ENCODE assay signal across 15 cellular contexts in the genomic region with DNA sequence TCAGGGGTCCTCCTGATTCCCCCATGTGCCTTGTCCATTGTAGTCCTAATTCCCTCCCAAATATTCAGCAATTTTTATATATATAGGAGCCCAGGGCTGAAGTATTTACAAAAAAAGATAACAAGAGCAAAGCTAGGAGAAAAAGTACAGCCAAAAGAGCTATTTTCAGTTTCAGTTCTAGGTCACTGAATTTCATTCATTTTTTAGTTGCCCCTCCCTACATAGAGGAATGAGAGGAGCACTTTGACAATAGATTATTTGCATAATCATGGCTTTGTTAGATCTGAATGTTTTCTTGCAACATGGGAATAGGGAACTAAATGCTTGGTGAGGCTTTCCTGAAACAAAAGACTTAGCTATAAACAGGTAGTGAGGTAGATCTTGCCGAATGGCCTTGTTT. TPM values are rescaled to one million over a fixed set of nuclear protein-coding genes. Genes with fewer than 3 reads are reported as not detected.
A peak's percentile ranks its signal among the peaks of the same experiment; 100 is the strongest.
DNase-seq lines count a peak whose midpoint lies in the region; ATAC-seq and TF ChIP-seq lines count a peak whose summit lies in the region.
"Had no signal": no experiment of that assay in that cellular context is flagged by ENCODE, and none has a peak within 500 bp of the region (broad histone marks: within the 10 kb centered on the region; RNA-seq: fewer than 3 reads in every experiment).

No MANE protein-coding gene starts in this region.

- H3K4me2 ChIP-seq in OCI-LY3 (ENCODE audit: low read length) (peak overlapping the region; percentile 81), fibroblast of lung (ENCODE audit: extremely low read depth, insufficient read depth, low read length) (no peak overlapping the region)

- intact Hi-C loops in CD14-positive monocyte (cut with micrococcal nuclease) (no loop called here), head of caudate nucleus (cut with DNase I) (no loop called here)

- peak overlapping the region in 1 of 2 donors; percentile 3 for H3K4me3 Mint-ChIP-seq in CD14-positive monocyte

- H3K79me2 ChIP-seq in OCI-LY3 (ENCODE audit: low read length) (no peaks in the 10 kb centered on the region), fibroblast of lung (ENCODE audit: control insufficient read depth, insufficient read depth, low read length) (no peaks in the 10 kb centered on the region)

- H4K20me1 ChIP-seq in OCI-LY3 (ENCODE audit: insufficient read depth, low read length) (no peaks in the 10 kb centered on the region), fibroblast of lung (ENCODE audit: control insufficient read depth, extremely low read depth, insufficient read depth, low read length) (no peaks in the 10 kb centered on the region)

- peak overlapping the region; percentile 65 for H3K4me3 ChIP-seq in OCI-LY3 (ENCODE audit: low read length)
- no peak overlapping the region for H3K4me3 ChIP-seq in fibroblast of lung (replicated peaks in 1 of 4; ENCODE audit: control extremely low read depth in 1 of 4, insufficient read depth in 1 of 4, low read depth in 3 of 4, low read length in 4 of 4)
- H3K4me3 ChIP-seq: esophagus squamous epithelium had no signal

- H3K27me3 ChIP-seq in OCI-LY3 (ENCODE audit: low read depth, low read length) (no peaks in the 10 kb centered on the region), fibroblast of lung (ENCODE audit: control insufficient read depth, insufficient read depth, low read length) (no peaks in the 10 kb centered on the region)
- H3K27me3 ChIP-seq: esophagus squamous epithelium had no signal

- H3K27me3 Mint-ChIP-seq in CD14-positive monocyte (ENCODE audit: low read depth in 3 of 3) = no peaks in the 10 kb centered on the region

- H3K36me3 ChIP-seq in OCI-LY3 (replicated peaks; ENCODE audit: low read depth, low read length) (no peaks in the 10 kb centered on the region), fibroblast of lung (ENCODE audit: control insufficient read depth, insufficient read depth, low read length) (no peaks in the 10 kb centered on the region)
- H3K36me3 ChIP-seq: esophagus squamous epithelium had no signal

- peak overlapping the region; percentile 35; the same call in 1 of the 2 replicates for H3K9ac ChIP-seq in OCI-LY3 (ENCODE audit: low read length)
- H3K9ac ChIP-seq in fibroblast of lung (ENCODE audit: insufficient read depth, low read length) = no peak overlapping the region

- peaks cover 20% of the 10 kb centered on the region for H3K4me1 ChIP-seq in OCI-LY3 (ENCODE audit: low read length)
- peaks cover 4% of the 10 kb centered on the region for H3K4me1 ChIP-seq in fibroblast of lung (ENCODE audit: control insufficient read depth, extremely low read depth, insufficient read depth, low read length)

- H3K27ac Mint-ChIP-seq in CD14-positive monocyte = peak overlapping the region; percentile 5 to 86 (median 76)

- H3K4me1 Mint-ChIP-seq in CD14-positive monocyte = peaks cover 13% of the 10 kb centered on the region

- DNase-seq in CD14-positive monocyte (ENCODE audit: low spot score) (no peak), fibroblast of lung (ENCODE audit: low read depth in 2 of 2) (peak in 1 of 2 donors; percentile 38), head of caudate nucleus (no peak), NCI-H345 (lab: John Stamatoyannopoulos, UW) (no peak), cerebellum (ENCODE audit: low spot score) (no peak), DMS53 treated with DMSO at 0.1 percent for 48 hours (lab: John Stamatoyannopoulos, UW; ENCODE audit: unreplicated experiment) (no peak)
- DNase-seq: activated CD4-positive, CD25-positive, alpha-beta regulatory T cell; activated effector memory CD4-positive, alpha-beta T cell treated with Interleukin-2 at 50 U/mL for 16 hours; central memory CD4-positive, alpha-beta T cell; esophagus squamous epithelium; NCI-H446 treated with DMSO at 0.1 percent for 48 hours; SHP77; stimulated activated CD4-positive, alpha-beta T cell treated with anti-CD3 and anti-CD28 coated beads, Interleukin-4, amount 100 ng/mL, for 24 hours had no signal

- H3K9me3 ChIP-seq in OCI-LY3 (ENCODE audit: insufficient read depth, low read length) (no peaks in the 10 kb centered on the region), fibroblast of lung (ENCODE audit: control insufficient read depth, insufficient read depth, low read depth, low read length) (no peaks in the 10 kb centered on the region)
- H3K9me3 ChIP-seq: esophagus squamous epithelium had no signal

- TF ChIP-seq CTCF in CD14-positive monocyte (IDR thresholded peaks at IDR 0.05) (no peak), OCI-LY3 (IDR thresholded peaks at IDR 0.05; ENCODE audit: low read depth, low read length) (no peak), fibroblast of lung (conservative IDR thresholded peaks at IDR 0.05 in 1 of 2, IDR thresholded peaks at IDR 0.05 in 1 of 2; ENCODE audit: low read depth in 1 of 2, low read length in 2 of 2) (no peak)

- peaks cover 77 to 82% of the 10 kb centered on the region in 2 donors for H3K36me3 Mint-ChIP-seq in CD14-positive monocyte

- no peaks in the 10 kb centered on the region for H3K9me3 Mint-ChIP-seq in CD14-positive monocyte

- H3K27ac ChIP-seq in OCI-LY3 (ENCODE audit: low read length) (no peak overlapping the region), fibroblast of lung (ENCODE audit: insufficient read depth, low read length) (no peak overlapping the region)
- H3K27ac ChIP-seq: esophagus squamous epithelium had no signal

- ATAC-seq in GM18868 (IDR thresholded peaks at IDR 0.05; ENCODE audit: unreplicated experiment) = peak; percentile 55

- H2AFZ ChIP-seq in OCI-LY3 (ENCODE audit: low read depth, low read length) (0 out of 2 replicates have a peak overlapping the region, but pooled peaks have one; percentile 11), fibroblast of lung (ENCODE audit: low read length) (peak overlapping the region; percentile 55)

RNA-seq across cellular contexts. Expression of gene F2RL2, which starts 15.3 kb away (rescaled TPM):
- polyA plus RNA-seq in CD14-positive monocyte (under 1 TPM in 1 of 2 donors, not detected in 1; 0.14 TPM), fibroblast of lung (88.1 and 91.6 TPM in 2 replicates)
- total RNA-seq in fibroblast of lung (13.1 and 82.6 TPM in 2 replicates), cerebellum (0.27 TPM)
- 52.2 and 58.1 TPM in 2 replicates for polyA plus RNA-seq in fibroblast of lung (2012)
- 103 and 104 TPM in 2 replicates for polyA minus RNA-seq in fibroblast of lung (ENCODE audit: low replicate concordance)

Comparison
In these comparisons a context has a peak if more than half of its experiments do, and no peak if none do; other contexts are left out.
1. RNA of gene F2RL2, which starts 15.3 kb away (total RNA-seq): 13.1 to 82.6 TPM in fibroblast of lung; 0.27 TPM in cerebellum (single experiment); every median in the first group is over 10 times any median in the second.